Comparison of ENCODE assay signal across 11 cellular contexts in genomic region chr7:102065226-102065625, GRCh38.
DNase-seq lines count a peak whose midpoint lies in the region; ATAC-seq and TF ChIP-seq lines count a peak whose summit lies in the region.
"Had no signal": no experiment of that assay in that cellular context is flagged by ENCODE, and none has a peak within 500 bp of the region (broad histone marks: within the 10 kb centered on the region; RNA-seq: fewer than 3 reads in every experiment).

No MANE protein-coding gene starts in this region.

- H3K4me2 ChIP-seq in HCT116 (ENCODE audit: low read length) (peak overlapping the region; percentile 68; the same call in 1 of the 2 replicates), mesendoderm (ENCODE audit: low read length) (no peak overlapping the region)

- CTCF ChIA-PET in HCT116 (lab: Charles Lee) = no interaction called here

- no peaks in the 10 kb centered on the region for H3K27me3 ChIP-seq in HCT116 (ENCODE audit: insufficient read depth, low read length)
- no peaks in the 10 kb centered on the region for H3K27me3 ChIP-seq in RWPE2 (ENCODE audit: insufficient read depth, poor library complexity, severe bottlenecking)
- H3K27me3 ChIP-seq in mesendoderm (ENCODE audit: insufficient read depth, low read length, poor library complexity) = no peaks in the 10 kb centered on the region
- no peaks in the 10 kb centered on the region for H3K27me3 ChIP-seq in upper lobe of right lung

- H3K23ac ChIP-seq in mesendoderm (ENCODE audit: low read length) = no peak overlapping the region

- H3K56ac ChIP-seq in mesendoderm (ENCODE audit: low read length) = peak overlapping the region; percentile 77

- peak overlapping the region; percentile 57; the same call in 1 of the 2 replicates for H3K9ac ChIP-seq in HCT116 (ENCODE audit: low read length)
- no peak overlapping the region for H3K9ac ChIP-seq in mesendoderm (ENCODE audit: low read length)

- no peak overlapping the region for H2BK5ac ChIP-seq in mesendoderm (ENCODE audit: low read length)

- H3K79me1 ChIP-seq in mesendoderm (ENCODE audit: low read length) = peaks cover 17% of the 10 kb centered on the region

- intact Hi-C loops in HCT116 (cut with micrococcal nuclease) = no loop called here
- intact Hi-C loops in upper lobe of right lung (cut with DNase I) = no loop called here

- no peak for ATAC-seq in HCT116
- ATAC-seq in RWPE2 (ENCODE audit: low read depth) = no peak
- ATAC-seq in upper lobe of right lung = no peak
- ATAC-seq in HG02884 (IDR thresholded peaks at IDR 0.05; ENCODE audit: unreplicated experiment) = no peak
- no peak for ATAC-seq in HG03457 (IDR thresholded peaks at IDR 0.05; ENCODE audit: unreplicated experiment)

- H4K8ac ChIP-seq in mesendoderm (ENCODE audit: low read depth, low read length) = no peak overlapping the region

- H3K4me1 ChIP-seq in HCT116 (ENCODE audit: control insufficient read depth in 1 of 2, insufficient read depth in 2 of 2, low read length in 2 of 2) (peaks cover 44 to 53% of the 10 kb centered on the region in 2 experiments), RWPE2 (ENCODE audit: insufficient read depth, poor library complexity, severe bottlenecking) (peaks cover 22% of the 10 kb centered on the region), mesendoderm (ENCODE audit: control insufficient read depth, low read depth, low read length) (peaks cover 5% of the 10 kb centered on the region), upper lobe of right lung (peaks cover 6% of the 10 kb centered on the region)

- H2AFZ ChIP-seq in HCT116 (ENCODE audit: low read depth, low read length, poor library complexity, severe bottlenecking) = no peak overlapping the region

- H3K18ac ChIP-seq in mesendoderm (ENCODE audit: low read length) = peak overlapping the region; percentile 5

- H3K27ac ChIP-seq in HCT116 (ENCODE audit: low read depth, low read length) = peak overlapping the region; percentile 79
- H3K27ac ChIP-seq in RWPE2 (ENCODE audit: poor library complexity, severe bottlenecking) = peak overlapping the region; percentile 87
- H3K27ac ChIP-seq in mesendoderm (ENCODE audit: low read depth, low read length) = peak overlapping the region; percentile 13
- peak overlapping the region; percentile 8 for H3K27ac ChIP-seq in upper lobe of right lung

- no peaks in the 10 kb centered on the region for H3K36me3 ChIP-seq in HCT116 (ENCODE audit: control insufficient read depth in 1 of 2, insufficient read depth in 2 of 2, low read length in 2 of 2)
- no peaks in the 10 kb centered on the region for H3K36me3 ChIP-seq in RWPE2 (ENCODE audit: low read depth)
- no peaks in the 10 kb centered on the region for H3K36me3 ChIP-seq in mesendoderm (ENCODE audit: control insufficient read depth, insufficient read depth, low read length)
- H3K36me3 ChIP-seq in upper lobe of right lung = peaks cover 2% of the 10 kb centered on the region

- no peak overlapping the region for H4K5ac ChIP-seq in mesendoderm (ENCODE audit: low read length)

- POLR2A ChIA-PET in HCT116 (lab: Charles Lee) = no interaction called here

- no peak overlapping the region for H2BK15ac ChIP-seq in mesendoderm (replicated peaks; ENCODE audit: low read depth)

- RAD21 ChIA-PET in HCT116 (lab: Charles Lee; ENCODE audit: low non-redundant PET in 1 of 2, low total read pairs in 2 of 2, uncharacterized antibody in 2 of 2, unreplicated experiment in 2 of 2) = interaction anchor here in 1 of 2 experiments (1.0 kb wide), 1 partner anchor 23 kb away, joined by 3 read pairs; no protein-coding TSS in a partner anchor

- H2BK120ac ChIP-seq in mesendoderm (ENCODE audit: low read depth, low read length) = no peak overlapping the region

- TF ChIP-seq CTCF in HCT116 (IDR thresholded peaks at IDR 0.05 in 2 of 3, conservative IDR thresholded peaks at IDR 0.05 in 1 of 3; ENCODE audit: borderline replicate concordance in 1 of 3, insufficient read depth in 1 of 3, low read depth in 2 of 3, low read length in 2 of 3) (no peak), RWPE2 (IDR thresholded peaks at IDR 0.05; ENCODE audit: poor library complexity, severe bottlenecking) (no peak), upper lobe of right lung (IDR thresholded peaks at IDR 0.05) (no peak)

- no peaks in the 10 kb centered on the region for H3K9me2 ChIP-seq in HCT116 (ENCODE audit: insufficient read depth)

- BruUV-seq in HCT116 (replicated peaks; lab: Mats Ljungman, UMichigan) = no TSS peak

- TF ChIP-seq POLR2A in HCT116 (IDR thresholded peaks at IDR 0.05; ENCODE audit: borderline replicate concordance, extremely low read depth, insufficient read depth, insufficient read length) = no peak

- no peak for TF ChIP-seq RAD21 in HCT116 (IDR thresholded peaks at IDR 0.05; ENCODE audit: low read depth)

- DNase-seq in HCT116 (ENCODE audit: low read depth, low spot score) = no peak
- no peak for DNase-seq in RWPE2 (ENCODE audit: low spot score)
- no peak for DNase-seq in mesendoderm
- DNase-seq in upper lobe of right lung = no peak
- DNase-seq in NCI-H146 (lab: John Stamatoyannopoulos, UW) = no peak
- DNase-seq: DMS 273 treated with DMSO at 0.1 percent for 48 hours, NCI-H187, SHP77 had no signal

- H3K4me3 ChIP-seq in HCT116 (replicated peaks in 1 of 2; ENCODE audit: low read depth in 1 of 2, low read length in 2 of 2) (no peak overlapping the region), RWPE2 (ENCODE audit: severe bottlenecking) (no peak overlapping the region), mesendoderm (ENCODE audit: low read length) (no peak overlapping the region), upper lobe of right lung (no peak overlapping the region)
- H3K4me3 ChIP-seq: K562 had no signal

- H2AK5ac ChIP-seq in mesendoderm (ENCODE audit: low read length) = no peak overlapping the region

- no peak overlapping the region for H3K4ac ChIP-seq in mesendoderm (ENCODE audit: low read depth, low read length)

- H3K79me2 ChIP-seq in HCT116 (ENCODE audit: insufficient read depth, low read length) (peaks cover 8% of the 10 kb centered on the region; the same call in 1 of the 2 replicates), mesendoderm (ENCODE audit: control insufficient read depth, insufficient read depth, low read length) (peaks cover 16% of the 10 kb centered on the region)

- no CpG with 5 or more reads among the region's 6 CpGs for WGBS in mesendoderm (ENCODE audit: extremely low coverage, insufficient coverage, low lambda C conversion rate)

- H4K20me1 ChIP-seq in HCT116 (ENCODE audit: insufficient read depth) = no peaks in the 10 kb centered on the region

- H3K9me3 ChIP-seq in HCT116 (ENCODE audit: control insufficient read depth in 1 of 2, insufficient read depth in 1 of 2, low read depth in 1 of 2, low read length in 2 of 2) (no peaks in the 10 kb centered on the region), RWPE2 (ENCODE audit: severe bottlenecking) (no peaks in the 10 kb centered on the region), upper lobe of right lung (no peaks in the 10 kb centered on the region)

TF ChIP-seq in HCT116, 20 proteins besides CTCF, POLR2A, EP300 and RAD21:
- no peak for TF ChIP-seq ELF1 (IDR thresholded peaks at IDR 0.05; ENCODE audit: borderline replicate concordance, low read depth)

Comparison
In these comparisons a context has a peak if more than half of its experiments do, and no peak if none do; other contexts are left out.
1. H3K27ac ChIP-seq: peak in every context shown above with its lines; median percentile 87 in RWPE2; 79 in HCT116; 13 in mesendoderm; 8 in upper lobe of right lung.